1 cellular context compared by ENCODE assay signal in genomic region chr7:2729893-2730716, GRCh38.
TF ChIP-seq lines count a peak whose summit lies in the region.

No MANE protein-coding gene starts in this region.

TF ChIP-seq in HepG2, 621 proteins besides CTCF, POLR2A, EP300 and RAD21:
- TF ChIP-seq ZNF609 (CRISPR knock-in tag; IDR thresholded peaks at IDR 0.05; ENCODE audit: borderline replicate concordance) (no peak), WIZ (CRISPR knock-in tag; IDR thresholded peaks at IDR 0.05) (no peak), ATF3 (CRISPR knock-in tag; IDR thresholded peaks at IDR 0.05) (no peak), ZMYM4 (CRISPR knock-in tag; IDR thresholded peaks at IDR 0.05) (no peak), ZNF619 (CRISPR knock-in tag; IDR thresholded peaks at IDR 0.05) (no peak), GPN1 (CRISPR knock-in tag; IDR thresholded peaks at IDR 0.05; ENCODE audit: borderline replicate concordance) (no peak), MNT (IDR thresholded peaks at IDR 0.05) (no peak), RFX5 (IDR thresholded peaks at IDR 0.05; ENCODE audit: low read depth, low read length) (no peak), SRY (CRISPR knock-in tag; IDR thresholded peaks at IDR 0.05) (no peak), ZNF354B (CRISPR knock-in tag; IDR thresholded peaks at IDR 0.05) (no peak), ZKSCAN5 (CRISPR knock-in tag; IDR thresholded peaks at IDR 0.05) (no peak), ZNF512B (CRISPR knock-in tag; IDR thresholded peaks at IDR 0.05; ENCODE audit: borderline replicate concordance) (no peak), ARNTL (CRISPR knock-in tag; IDR thresholded peaks at IDR 0.05) (no peak)
TF ChIP-seq in HepG2: peak in this region for 0.
